In genomic region chr17:44384281-44384822, GRCh38 we compare ENCODE assay signal across 10 cellular contexts. TPM values are rescaled to one million over a fixed set of nuclear protein-coding genes. Genes with fewer than 3 reads are reported as not detected.
DNase-seq lines count a peak whose midpoint lies in the region; ATAC-seq and TF ChIP-seq lines count a peak whose summit lies in the region.
"Had no signal": no experiment of that assay in that cellular context is flagged by ENCODE, and none has a peak within 500 bp of the region (broad histone marks: within the 10 kb centered on the region; RNA-seq: fewer than 3 reads in every experiment).

No MANE protein-coding gene starts in this region.

- POLR2A ChIA-PET in MCF 10A (lab: Yijun Ruan, JAX), result interaction anchor here (0.5 kb wide), 1 partner anchor 173 kb away, joined by 3 read pairs; no protein-coding TSS in a partner anchor

- CTCF ChIA-PET in MCF 10A (lab: Yijun Ruan, JAX), result interaction anchor here (1.5 kb wide), 1 partner anchor 34 kb away, joined by 3 read pairs; no protein-coding TSS in a partner anchor

- H3K36me3 ChIP-seq in heart right ventricle, result no peaks in the 10 kb centered on the region
- H3K36me3 ChIP-seq in vagina, result no peaks in the 10 kb centered on the region
- H3K36me3 ChIP-seq: esophagus squamous epithelium had no signal

- no peaks in the 10 kb centered on the region for H3K4me1 Mint-ChIP-seq in MCF 10A (ENCODE audit: insufficient read depth, unreplicated experiment)

- H3K4me1 ChIP-seq in heart right ventricle (peaks cover 0 to 20% (median 13%) of the 10 kb centered on the region in 9 donors), vagina (peaks cover 19% of the 10 kb centered on the region)

- 13 to 14% methylated on average over 29 of the region's 29 CpGs for WGBS in heart right ventricle, 2 donors

- H3K4me3 ChIP-seq in heart right ventricle (peak overlapping the region in 7 of 10 donors; percentile 51 to 60 (median 54)), vagina (peak overlapping the region; percentile 52 to 56)

- H3K4me3 Mint-ChIP-seq in MCF 10A (ENCODE audit: unreplicated experiment), result peak overlapping the region; percentile 64

- DNase-seq in heart right ventricle (no peak), Right ventricle myocardium superior (no peak), MCF 10A (ENCODE audit: unreplicated experiment) (no peak), mesenteric fat pad (ENCODE audit: low spot score) (peak; percentile 74), vagina (ENCODE audit: extremely low spot score in 2 of 2) (no peak), head of caudate nucleus (no peak), SHP77 (lab: John Stamatoyannopoulos, UW) (no peak)
- DNase-seq: activated effector memory CD4-positive, alpha-beta T cell treated with anti-CD3 and anti-CD28 coated beads, Interleukin-2, amount 50 U/mL, for 16 hours; esophagus squamous epithelium had no signal

- no peak for TF ChIP-seq POLR2A in vagina (IDR thresholded peaks at IDR 0.05)

- peaks cover 15% of the 10 kb centered on the region for H3K27me3 Mint-ChIP-seq in MCF 10A (ENCODE audit: insufficient read depth, unreplicated experiment)

- ATAC-seq in heart right ventricle (peak in 2 of 8 donors; percentile 7), Right ventricle myocardium superior (ENCODE audit: poor library complexity) (no peak), esophagus mucosa (no peak)

- no peaks in the 10 kb centered on the region for H3K36me3 Mint-ChIP-seq in MCF 10A (ENCODE audit: insufficient read depth, unreplicated experiment)

- intact Hi-C loops in heart right ventricle (cut with DNase I) (loop anchor here in 1 of 10 donors (10.0 kb wide), 1 partner anchor 120 kb away; the partner anchor contains the start of gene GPATCH8), Right ventricle myocardium superior (cut with DNase I) (no loop called here), MCF 10A (cut with micrococcal nuclease) (no loop called here), vagina (cut with DNase I) (no loop called here), head of caudate nucleus (cut with DNase I) (no loop called here)

- BruUV-seq in MCF 10A (replicated peaks; lab: Mats Ljungman, UMichigan), result no TSS peak

- TF ChIP-seq CTCF in heart right ventricle (IDR thresholded peaks at IDR 0.05) (no peak), MCF 10A (IDR thresholded peaks at IDR 0.05; ENCODE audit: unreplicated experiment) (no peak), vagina (IDR thresholded peaks at IDR 0.05) (no peak)

- H3K27me3 ChIP-seq in heart right ventricle, result peaks cover 0 to 31% (median 14%) of the 10 kb centered on the region in 7 donors
- no peaks in the 10 kb centered on the region for H3K27me3 ChIP-seq in vagina

- H3K9me3 ChIP-seq in heart right ventricle (no peaks in the 10 kb centered on the region), vagina (no peaks in the 10 kb centered on the region)
- H3K9me3 ChIP-seq: esophagus squamous epithelium had no signal

- H3K27ac Mint-ChIP-seq in MCF 10A (ENCODE audit: low read depth, unreplicated experiment), result no peak overlapping the region

- H3K27ac ChIP-seq in heart right ventricle, result no peak overlapping the region
- no peak overlapping the region for H3K27ac ChIP-seq in vagina

- no peaks in the 10 kb centered on the region for H3K9me3 Mint-ChIP-seq in MCF 10A (ENCODE audit: unreplicated experiment)

RNA-seq across cellular contexts. Expression of gene ITGA2B, which starts 5.1 kb away (rescaled TPM):
- total RNA-seq in heart right ventricle, result 1 to 10 TPM in 1 of 10 donors, under 1 TPM in 8, not detected in 1; 0.18 to 1.2 (median 0.62) TPM
- polyA plus RNA-seq in heart right ventricle, result 1 to 10 TPM in 1 of 2 donors, under 1 TPM in 1; 0.30 to 1.2 TPM
- total RNA-seq in Right ventricle myocardium superior, result 0.62 TPM
- total RNA-seq in MCF 10A (2022), result 0.12 and 0.52 TPM in 2 replicates
- total RNA-seq in mesenteric fat pad, result 1.4 TPM
- total RNA-seq in vagina, result 2.0 TPM
- 0.68 TPM for total RNA-seq in esophagus mucosa

RNA-seq across cellular contexts. Expression of gene FAM171A2, which starts 20.7 kb away (rescaled TPM):
- total RNA-seq in heart right ventricle (under 1 TPM; 0.25 to 0.95 (median 0.46) TPM), Right ventricle myocardium superior (0.62 TPM), MCF 10A (2022) (0.30 TPM in 1 of 2 replicates, not detected in the other), mesenteric fat pad (3.0 TPM), vagina (4.2 TPM), esophagus mucosa (1.1 TPM)
- under 1 TPM; 0.29 to 0.57 TPM for polyA plus RNA-seq in heart right ventricle

RNA-seq across cellular contexts. Expression of gene GRN, which starts 39.2 kb away (rescaled TPM):
- total RNA-seq in heart right ventricle (100 to 1,000 TPM; 113 to 303 (median 154) TPM), Right ventricle myocardium superior (135 TPM), MCF 10A (2022) (143 and 144 TPM in 2 replicates), mesenteric fat pad (278 TPM), vagina (268 TPM), esophagus mucosa (767 TPM)
- 100 to 1,000 TPM in 1 of 2 donors, 10 to 100 TPM in 1; 41.5 to 103 TPM for polyA plus RNA-seq in heart right ventricle

RNA-seq across cellular contexts. Expression of gene SLC25A39, which starts 59.7 kb away (rescaled TPM):
- total RNA-seq in heart right ventricle (10 to 100 TPM; 36.3 to 54.7 (median 43.1) TPM), Right ventricle myocardium superior (45.0 TPM), MCF 10A (2022) (157 and 169 TPM in 2 replicates), mesenteric fat pad (60.0 TPM), vagina (93.1 TPM), esophagus mucosa (126 TPM)
- 100 to 1,000 TPM in 1 of 2 donors, 10 to 100 TPM in 1; 81.8 to 105 TPM for polyA plus RNA-seq in heart right ventricle
